8 cellular contexts compared by ENCODE assay signal in genomic region chr6:10801224-10801848, GRCh38. TPM values are rescaled to one million over a fixed set of nuclear protein-coding genes. Genes with fewer than 3 reads are reported as not detected.
DNase-seq lines count a peak whose midpoint lies in the region; ATAC-seq and TF ChIP-seq lines count a peak whose summit lies in the region.

No MANE protein-coding gene starts in this region.

- H4K20me1 ChIP-seq in OCI-LY3 (ENCODE audit: insufficient read depth, low read length) (no peaks in the 10 kb centered on the region), fibroblast of lung (ENCODE audit: control insufficient read depth, extremely low read depth, insufficient read depth, low read length) (no peaks in the 10 kb centered on the region), neural progenitor cell (ENCODE audit: low read depth) (peaks cover 3% of the 10 kb centered on the region)

- H3K4me2 ChIP-seq in OCI-LY3 (ENCODE audit: low read length) (no peak overlapping the region), fibroblast of lung (ENCODE audit: extremely low read depth, insufficient read depth, low read length) (no peak overlapping the region), neural progenitor cell (no peak overlapping the region)

- H3K36me3 ChIP-seq in OCI-LY3 (replicated peaks; ENCODE audit: low read depth, low read length) (no peaks in the 10 kb centered on the region), fibroblast of lung (ENCODE audit: control insufficient read depth, insufficient read depth, low read length) (no peaks in the 10 kb centered on the region), neural progenitor cell (no peaks in the 10 kb centered on the region)

- H3K9me3 Mint-ChIP-seq in neural progenitor cell = no peaks in the 10 kb centered on the region

- DNase-seq in Caki2 (ENCODE audit: low read depth) = peak; percentile 52
- peak; percentile 50 for DNase-seq in activated T-cell treated with anti-CD3 and anti-CD28 coated beads for 4 hours
- DNase-seq in fibroblast of lung (ENCODE audit: low read depth in 2 of 2) = peak; percentile 33 to 62
- DNase-seq in neural progenitor cell (ENCODE audit: low spot score) = peak; percentile 65
- peak in 39 of 49 donors; percentile 0 to 67 (median 27) for DNase-seq in substantia nigra (lab: John Stamatoyannopoulos, UW)

- no peaks in the 10 kb centered on the region for H3K4me1 Mint-ChIP-seq in neural progenitor cell

- in situ Hi-C loops in Caki2 (cut with HindIII; ENCODE audit: low pct_unique_long_range_greater_than_20kb, low sequenced_read_pairs) = no loop called here

- no peak overlapping the region for H3K9ac ChIP-seq in OCI-LY3 (ENCODE audit: low read length)
- H3K9ac ChIP-seq in fibroblast of lung (ENCODE audit: insufficient read depth, low read length) = no peak overlapping the region
- no peak overlapping the region for H3K9ac ChIP-seq in neural progenitor cell

- no peak overlapping the region for H3K4me3 ChIP-seq in OCI-LY3 (ENCODE audit: low read length)
- no peak overlapping the region for H3K4me3 ChIP-seq in fibroblast of lung (replicated peaks in 1 of 4; ENCODE audit: control extremely low read depth in 1 of 4, insufficient read depth in 1 of 4, low read depth in 3 of 4, low read length in 4 of 4)
- H3K4me3 ChIP-seq in neural progenitor cell = no peak overlapping the region

- TF ChIP-seq CTCF in OCI-LY3 (IDR thresholded peaks at IDR 0.05; ENCODE audit: low read depth, low read length) (peak; percentile 83), fibroblast of lung (conservative IDR thresholded peaks at IDR 0.05 in 1 of 2, IDR thresholded peaks at IDR 0.05 in 1 of 2; ENCODE audit: low read depth in 1 of 2, low read length in 2 of 2) (peak; percentile 100), neural progenitor cell (IDR thresholded peaks at IDR 0.05) (peak; percentile 99)

- H2AFZ ChIP-seq in OCI-LY3 (ENCODE audit: low read depth, low read length) (no peak overlapping the region), fibroblast of lung (ENCODE audit: low read length) (no peak overlapping the region), neural progenitor cell (replicated peaks) (no peak overlapping the region)

- no peak overlapping the region for H3K27ac ChIP-seq in OCI-LY3 (ENCODE audit: low read length)
- H3K27ac ChIP-seq in fibroblast of lung (ENCODE audit: insufficient read depth, low read length) = no peak overlapping the region
- H3K27ac ChIP-seq in neural progenitor cell = no peak overlapping the region
- no peak overlapping the region for H3K27ac ChIP-seq in substantia nigra (ENCODE audit: low read depth, low read length, poor library complexity, severe bottlenecking)

- no peak overlapping the region for H3K4me3 Mint-ChIP-seq in neural progenitor cell

- ATAC-seq in GM19452 (IDR thresholded peaks at IDR 0.05; ENCODE audit: unreplicated experiment) (peak; percentile 98), HG03565 (IDR thresholded peaks at IDR 0.05; ENCODE audit: unreplicated experiment) (peak; percentile 97)

- no peaks in the 10 kb centered on the region for H3K79me2 ChIP-seq in OCI-LY3 (ENCODE audit: low read length)
- H3K79me2 ChIP-seq in fibroblast of lung (ENCODE audit: control insufficient read depth, insufficient read depth, low read length) = no peaks in the 10 kb centered on the region
- H3K79me2 ChIP-seq in neural progenitor cell (ENCODE audit: low read depth) = no peaks in the 10 kb centered on the region

- no peak overlapping the region for H3K27ac Mint-ChIP-seq in neural progenitor cell

- no peaks in the 10 kb centered on the region for H3F3A ChIP-seq in neural progenitor cell (ENCODE audit: low read depth)

- H3K9me3 ChIP-seq in OCI-LY3 (ENCODE audit: insufficient read depth, low read length) (no peaks in the 10 kb centered on the region), fibroblast of lung (ENCODE audit: control insufficient read depth, insufficient read depth, low read depth, low read length) (no peaks in the 10 kb centered on the region), neural progenitor cell (ENCODE audit: low read depth) (no peaks in the 10 kb centered on the region)

- H3K27me3 ChIP-seq in OCI-LY3 (ENCODE audit: low read depth, low read length) (no peaks in the 10 kb centered on the region), fibroblast of lung (ENCODE audit: control insufficient read depth, insufficient read depth, low read length) (no peaks in the 10 kb centered on the region), neural progenitor cell (no peaks in the 10 kb centered on the region)

- H3K4me1 ChIP-seq in OCI-LY3 (ENCODE audit: low read length) = no peaks in the 10 kb centered on the region
- peaks cover 2% of the 10 kb centered on the region for H3K4me1 ChIP-seq in fibroblast of lung (ENCODE audit: control insufficient read depth, extremely low read depth, insufficient read depth, low read length)
- H3K4me1 ChIP-seq in neural progenitor cell = no peaks in the 10 kb centered on the region

- peaks cover 2% of the 10 kb centered on the region for H3K27me3 Mint-ChIP-seq in neural progenitor cell (ENCODE audit: insufficient read depth, low read depth)

- H3K36me3 Mint-ChIP-seq in neural progenitor cell = peaks cover 6% of the 10 kb centered on the region

RNA-seq across cellular contexts. Expression of gene MAK, which starts 37.0 kb away (rescaled TPM):
- not detected in 2 replicates for total RNA-seq in Caki2 (2014; rRNA removed; shearing (Covaris generic); ENCODE audit: low replicate concordance)
- total RNA-seq in fibroblast of lung = not detected in 2 replicates
- polyA plus RNA-seq in fibroblast of lung = 0.01 TPM in 1 of 2 replicates, not detected in the other
- polyA plus RNA-seq in fibroblast of lung (2012) = not detected in 2 replicates
- not detected in 2 replicates for polyA minus RNA-seq in fibroblast of lung (ENCODE audit: low replicate concordance)
- total RNA-seq in neural progenitor cell (ENCODE audit: low replicate concordance) = 1.7 and 4.2 TPM in 2 replicates

RNA-seq across cellular contexts. Expression of gene TMEM14B, which starts 53.7 kb away (rescaled TPM):
- 323 and 336 TPM in 2 replicates for total RNA-seq in Caki2 (2014; rRNA removed; shearing (Covaris generic); ENCODE audit: low replicate concordance)
- total RNA-seq in fibroblast of lung (52.1 and 58.3 TPM in 2 replicates), neural progenitor cell (ENCODE audit: low replicate concordance) (96.0 and 138 TPM in 2 replicates)
- polyA plus RNA-seq in fibroblast of lung = 109 and 113 TPM in 2 replicates
- polyA plus RNA-seq in fibroblast of lung (2012) = 72.2 and 88.0 TPM in 2 replicates
- polyA minus RNA-seq in fibroblast of lung (ENCODE audit: low replicate concordance) = 16.5 and 23.5 TPM in 2 replicates
